In genomic region chr17:36072431-36073121, GRCh38 we compare ENCODE assay signal across 8 cellular contexts. TPM values are rescaled to one million over a fixed set of nuclear protein-coding genes. Genes with fewer than 3 reads are reported as not detected.
DNase-seq lines count a peak whose midpoint lies in the region; ATAC-seq, FAIRE-seq and TF ChIP-seq lines count a peak whose summit lies in the region.

No MANE protein-coding gene starts in this region.

- H3K27me3 ChIP-seq in BE2C (peaks cover 44% of the 10 kb centered on the region), pancreas (no peaks in the 10 kb centered on the region)

- TF ChIP-seq CTCF in BE2C (IDR thresholded peaks at IDR 0.05; ENCODE audit: low read depth, low read length), result peak; percentile 83
- peak; percentile 59 for TF ChIP-seq CTCF in fibroblast of mammary gland (conservative IDR thresholded peaks at IDR 0.05; ENCODE audit: control insufficient read depth, insufficient read depth, low read depth, low read length)
- TF ChIP-seq CTCF in pancreas (IDR thresholded peaks at IDR 0.05), result peak; percentile 62 to 73 (median 69)

- no peaks in the 10 kb centered on the region for H3K36me3 ChIP-seq in BE2C
- no peaks in the 10 kb centered on the region for H3K36me3 ChIP-seq in pancreas

- WGBS in pancreas, 2 donors, result 21 to 27% methylated on average over 12 of the region's 12 CpGs

- intact Hi-C loops in pancreas (cut with DNase I), result no loop called here

- DNase-seq in BE2C, result peak; percentile 77
- peak; percentile 50 for DNase-seq in GM19238 (ENCODE audit: insufficient read length, low spot score)
- peak; percentile 17 to 50 for DNase-seq in NCI-H1930 (lab: John Stamatoyannopoulos, UW)
- DNase-seq in activated CD8-positive, alpha-beta memory T cell treated with anti-CD3 and anti-CD28 coated beads, Interleukin-2, amount 50 U/mL, for 48 hours, result peak; percentile 90
- peak; percentile 39 for DNase-seq in fibroblast of mammary gland (ENCODE audit: low read depth)
- peak in 5 of 6 donors; percentile 32 to 69 (median 56) for DNase-seq in pancreas

- H3K4me3 ChIP-seq in BE2C (ENCODE audit: low read depth, low read length) (no peak overlapping the region), fibroblast of mammary gland (ENCODE audit: control insufficient read depth, low read depth, low read length) (no peak overlapping the region), pancreas (no peak overlapping the region)

- no peak overlapping the region for H3K27ac ChIP-seq in pancreas

- H3K9me3 ChIP-seq in BE2C (no peaks in the 10 kb centered on the region), pancreas (no peaks in the 10 kb centered on the region)

- no peak for FAIRE-seq in pancreas (lab: Jason Lieb, UNC)

- no peaks in the 10 kb centered on the region; the same call in 1 of the 2 replicates for H3K4me1 ChIP-seq in BE2C
- H3K4me1 ChIP-seq in pancreas, result no peaks in the 10 kb centered on the region

- ATAC-seq in pancreas, result peak; percentile 50 to 90 (median 78)
- no peak for ATAC-seq in HG03039 (IDR thresholded peaks at IDR 0.05; ENCODE audit: unreplicated experiment)
- no peak for ATAC-seq in HG03159 (IDR thresholded peaks at IDR 0.05; ENCODE audit: unreplicated experiment)

RNA-seq across cellular contexts. Expression of gene CCL18, which starts 8.5 kb away (rescaled TPM):
- polyA plus RNA-seq in BE2C (2012; ENCODE audit: insufficient read depth, insufficient read length, low read depth), result not detected
- total RNA-seq in pancreas, result 1 to 10 TPM in 2 of 6 donors, under 1 TPM in 2, not detected in 2; 0.13 to 1.5 (median 1.1) TPM
- not detected for polyA plus RNA-seq in pancreas

RNA-seq across cellular contexts. Expression of gene CCL3, which starts 17.4 kb away (rescaled TPM):
- not detected for polyA plus RNA-seq in BE2C (2012; ENCODE audit: insufficient read depth, insufficient read length, low read depth)
- total RNA-seq in pancreas, result 1 to 10 TPM in 4 of 6 donors, under 1 TPM in 2; 0.28 to 3.5 (median 1.2) TPM
- polyA plus RNA-seq in pancreas, result under 1 TPM; 0.56 to 0.76 TPM

RNA-seq across cellular contexts. Expression of gene CCL4, which starts 31.1 kb away (rescaled TPM):
- not detected for polyA plus RNA-seq in BE2C (2012; ENCODE audit: insufficient read depth, insufficient read length, low read depth)
- total RNA-seq in pancreas, result 1 to 10 TPM in 4 of 6 donors, under 1 TPM in 2; 0.28 to 2.0 (median 1.5) TPM
- under 1 TPM; 0.47 to 0.99 TPM for polyA plus RNA-seq in pancreas

RNA-seq across cellular contexts. Expression of gene CCL23, which starts 54.8 kb away (rescaled TPM):
- not detected for polyA plus RNA-seq in BE2C (2012; ENCODE audit: insufficient read depth, insufficient read length, low read depth)
- 1 to 10 TPM in 2 of 6 donors, under 1 TPM in 2, not detected in 2; 0.39 to 2.2 (median 0.93) TPM for total RNA-seq in pancreas
- under 1 TPM; 0.46 to 0.70 TPM for polyA plus RNA-seq in pancreas

Comparison
In these comparisons a context has a peak if more than half of its experiments do, and no peak if none do; other contexts are left out.
1. DNase-seq: peak in every context shown above with its lines; median percentile 90 in activated CD8-positive, alpha-beta memory T cell treated with anti-CD3 and anti-CD28 coated beads, Interleukin-2, amount 50 U/mL, for 48 hours; 77 in BE2C; 56 in pancreas; 50 in GM19238; 39 in fibroblast of mammary gland; 34 in NCI-H1930.
2. ATAC-seq: peak in pancreas (4 of 4); none in HG03039 (single experiment) and HG03159 (single experiment).
3. Peak in every context shown above with its lines, with median percentiles within 50 percentile points of each other: CTCF ChIP-seq.